In genomic region chr20:24448170-24448569, GRCh38 we compare ENCODE assay signal across 31 cellular contexts. TPM values are rescaled to one million over a fixed set of nuclear protein-coding genes. Genes with fewer than 3 reads are reported as not detected.
"Had no signal": no experiment of that assay in that cellular context is flagged by ENCODE, and none has a peak within 500 bp of the region (broad histone marks: within the 10 kb centered on the region; RNA-seq: fewer than 3 reads in every experiment).

No MANE protein-coding gene starts in this region.

- ATAC-seq: gastrocnemius medialis, left cardiac atrium, left ventricle myocardium superior, psoas muscle had no signal

- H3K4me1 ChIP-seq: ascending aorta, colonic mucosa, gastrocnemius medialis, parathyroid adenoma, psoas muscle, testis, uterus had no signal

- H3K4me1 Mint-ChIP-seq: activated B cell treated with CpG ODN at 0.5 μM for 24 hours had no signal

- H3K27me3 ChIP-seq: ascending aorta, colonic mucosa, dorsolateral prefrontal cortex, gastrocnemius medialis, testis, uterus had no signal

- H3K36me3 ChIP-seq: ascending aorta, cardiac muscle cell, colonic mucosa, gastrocnemius medialis, uterus had no signal

- DNase-seq: activated B cell treated with CpG ODN at 0.5 μM for 24 hours; activated CD4-positive, alpha-beta T cell treated with anti-CD3 and anti-CD28 coated beads, Interleukin-2, amount 50 U/mL, for 1 hour; activated effector memory CD4-positive, alpha-beta T cell treated with Interleukin-2 at 50 U/mL for 16 hours; activated naive CD4-positive, alpha-beta T cell treated with anti-CD3 and anti-CD28 coated beads for 36 hours; activated naive CD8-positive, alpha-beta T cell treated with anti-CD3 and anti-CD28 coated beads, Interleukin-2, amount 10 ng/mL, durations not matched to agents 7 days and 5 days; activated T-cell treated with anti-CD3 and anti-CD28 coated beads, Interleukin-2, amount 50 U/mL, for 48 hours; cerebellar nuclear complex; colonic mucosa; dorsolateral prefrontal cortex; effector memory CD4-positive, alpha-beta T cell; erythroblast; gastrocnemius medialis; glutamatergic neuron; left cardiac atrium; left ventricle myocardium superior; mammary epithelial cell; nucleus accumbens; psoas muscle; stimulated activated CD4-positive, alpha-beta T cell treated with anti-CD3 and anti-CD28 coated beads, Interleukin-15, amount 100 ng/mL, for 24 hours; stimulated activated CD4-positive, alpha-beta T cell treated with anti-CD3 and anti-CD28 coated beads, Interleukin-2, amount 100 ng/mL, for 24 hours; stimulated activated naive CD4-positive, alpha-beta T cell; T-helper 2 cell; testis; trophoblast cell; uterus had no signal

- H3K27me3 Mint-ChIP-seq: activated B cell treated with CpG ODN at 0.5 μM for 24 hours; activated naive CD8-positive, alpha-beta T cell treated with anti-CD3 and anti-CD28 coated beads, Interleukin-2, amount 10 ng/mL, durations not matched to agents 7 days and 5 days; naive thymus-derived CD8-positive, alpha-beta T cell had no signal

- H3K27ac ChIP-seq: ascending aorta, cardiac muscle cell, colonic mucosa, dorsolateral prefrontal cortex, gastrocnemius medialis, parathyroid adenoma, psoas muscle, testis, uterus had no signal

- H3K4me3 ChIP-seq: ascending aorta, cardiac muscle cell, colonic mucosa, dorsolateral prefrontal cortex, gastrocnemius medialis, psoas muscle, testis, uterus had no signal

- H3K27ac Mint-ChIP-seq: activated B cell treated with CpG ODN at 0.5 μM for 24 hours; activated naive CD4-positive, alpha-beta T cell treated with anti-CD3 and anti-CD28 coated beads for 36 hours; activated naive CD8-positive, alpha-beta T cell treated with anti-CD3 and anti-CD28 coated beads, Interleukin-2, amount 10 ng/mL, durations not matched to agents 7 days and 5 days; brain had no signal

- H3K9me3 ChIP-seq: ascending aorta, colonic mucosa, gastrocnemius medialis, psoas muscle, testis, uterus had no signal

- H3K9me3 Mint-ChIP-seq: activated B cell treated with CpG ODN at 0.5 μM for 24 hours; activated naive CD4-positive, alpha-beta T cell treated with anti-CD3 and anti-CD28 coated beads for 36 hours; activated naive CD8-positive, alpha-beta T cell treated with anti-CD3 and anti-CD28 coated beads, Interleukin-2, amount 10 ng/mL, durations not matched to agents 7 days and 5 days; naive thymus-derived CD8-positive, alpha-beta T cell; neural crest cell had no signal

- H3K4me3 Mint-ChIP-seq: activated B cell treated with CpG ODN at 0.5 μM for 24 hours; activated naive CD4-positive, alpha-beta T cell treated with anti-CD3 and anti-CD28 coated beads for 36 hours; activated naive CD8-positive, alpha-beta T cell treated with anti-CD3 and anti-CD28 coated beads, Interleukin-2, amount 10 ng/mL, durations not matched to agents 7 days and 5 days; brain; neural crest cell had no signal

RNA-seq across cellular contexts. Expression of gene SYNDIG1, which starts 21.3 kb away (rescaled TPM):
- total RNA-seq: activated B cell treated with CpG ODN at 0.5 μM for 24 hours; activated naive CD4-positive, alpha-beta T cell treated with anti-CD3 and anti-CD28 coated beads for 36 hours; activated naive CD8-positive, alpha-beta T cell treated with anti-CD3 and anti-CD28 coated beads, Interleukin-2, amount 10 ng/mL, durations not matched to agents 7 days and 5 days; naive thymus-derived CD8-positive, alpha-beta T cell; psoas muscle had no signal
